15 cellular contexts compared by ENCODE assay signal in genomic region chr14:95220663-95221231, GRCh38.
DNase-seq lines count a peak whose midpoint lies in the region; ATAC-seq and TF ChIP-seq lines count a peak whose summit lies in the region.
"Had no signal": no experiment of that assay in that cellular context is flagged by ENCODE, and none has a peak within 500 bp of the region (broad histone marks: within the 10 kb centered on the region; RNA-seq: fewer than 3 reads in every experiment).

No MANE protein-coding gene starts in this region.

- H2AFZ ChIP-seq in SK-N-SH (ENCODE audit: low read depth): no peak overlapping the region; the same call in 1 of the 2 replicates

- H3K9me2 ChIP-seq in SK-N-SH: no peaks in the 10 kb centered on the region

- no peaks in the 10 kb centered on the region for H4K20me1 ChIP-seq in SK-N-SH (ENCODE audit: insufficient read depth)

- H3K27ac ChIP-seq in SK-N-SH (ENCODE audit: low read depth in 2 of 2, low read length in 1 of 2) (peak overlapping the region in 1 of 2 experiments; percentile 64; a peak in 2 of 4 replicates), dorsolateral prefrontal cortex (peak overlapping the region in 5 of 59 donors; percentile 4 to 39 (median 30))

- no peak overlapping the region for H3K9ac ChIP-seq in SK-N-SH

- H3K36me3 ChIP-seq in SK-N-SH (replicated peaks in 1 of 2; ENCODE audit: control insufficient read depth in 1 of 2, insufficient read depth in 2 of 2, low read length in 1 of 2): no peaks in the 10 kb centered on the region

- POLR2A ChIA-PET in AG04449 (lab: Yijun Ruan, JAX) (no interaction called here), SK-N-SH (lab: Yijun Ruan, JAX) (no interaction called here)

- H3K4me3 ChIP-seq in AG04449 (ENCODE audit: low read depth, low read length): no peak overlapping the region
- no peak overlapping the region for H3K4me3 ChIP-seq in SK-N-SH (ENCODE audit: low read depth in 2 of 2, low read length in 1 of 2)
- no peak overlapping the region for H3K4me3 ChIP-seq in fibroblast of pulmonary artery (replicated peaks; ENCODE audit: low read depth, low read length)
- no peak overlapping the region for H3K4me3 ChIP-seq in dorsolateral prefrontal cortex

- 37% methylated on average over 5 of the region's 11 CpGs for WGBS in SK-N-SH (ENCODE audit: low lambda C conversion rate)

- TF ChIP-seq CTCF in AG04449 (IDR thresholded peaks at IDR 0.05; ENCODE audit: insufficient read depth, low read length, missing control alignments): no peak
- TF ChIP-seq CTCF in SK-N-SH (IDR thresholded peaks at IDR 0.05): no peak
- TF ChIP-seq CTCF in fibroblast of pulmonary artery (IDR thresholded peaks at IDR 0.05; ENCODE audit: low read length, missing control alignments): no peak
- TF ChIP-seq CTCF in dorsolateral prefrontal cortex (IDR thresholded peaks at IDR 0.05 in 54 of 56, conservative IDR thresholded peaks at IDR 0.05 in 2 of 56; ENCODE audit: low read depth in 1 of 56, partially characterized antibody in 56 of 56): no peak

- DNase-seq in AG04449 (ENCODE audit: low read depth, low spot score): peak; percentile 24
- no peak for DNase-seq in SK-N-SH
- DNase-seq in fibroblast of pulmonary artery (ENCODE audit: low read depth): peak; percentile 40
- DNase-seq in non-pigmented ciliary epithelial cell (ENCODE audit: low read depth): peak; percentile 20
- no peak for DNase-seq in dorsolateral prefrontal cortex
- no peak for DNase-seq in activated naive CD4-positive, alpha-beta T cell (lab: John Stamatoyannopoulos, UW)
- no peak for DNase-seq in left ventricle myocardium superior
- DNase-seq in stimulated activated naive CD4-positive, alpha-beta T cell (lab: John Stamatoyannopoulos, UW): no peak
- DNase-seq: 8988T; activated CD4-positive, alpha-beta T cell treated with anti-CD3 and anti-CD28 coated beads, Interleukin-2, amount 10 ng/mL, durations not matched to agents 24 days and 14 days; activated T-cell treated with anti-CD3 and anti-CD28 coated beads, Interleukin-2, amount 50 U/mL, for 4 hours; midbrain; NCI-H2107; NCI-H82; stimulated activated CD4-positive, alpha-beta T cell treated with anti-CD3 and anti-CD28 coated beads, Interleukin-2, amount 100 ng/mL, for 24 hours had no signal

- ATAC-seq in left ventricle myocardium superior: no peak
- ATAC-seq: activated T-cell treated with anti-CD3 and anti-CD28 coated beads, Interleukin-2, amount 50 U/mL, for 4 hours had no signal

- CTCF ChIA-PET in AG04449 (lab: Yijun Ruan, JAX) (interaction anchor here (2.2 kb wide), 1 partner anchor 11 kb away, joined by 5 read pairs; no protein-coding TSS in a partner anchor), SK-N-SH (lab: Yijun Ruan, JAX) (interaction anchor here (1.1 kb wide), 1 partner anchor 530 kb away, joined by 4 read pairs; no protein-coding TSS in a partner anchor)

- H3K9me3 ChIP-seq in SK-N-SH: no peaks in the 10 kb centered on the region

- no peaks in the 10 kb centered on the region for H3K79me2 ChIP-seq in SK-N-SH (ENCODE audit: insufficient read depth)

- no peaks in the 10 kb centered on the region for H3K27me3 ChIP-seq in SK-N-SH (ENCODE audit: insufficient read depth)
- no peaks in the 10 kb centered on the region for H3K27me3 ChIP-seq in dorsolateral prefrontal cortex

- peak overlapping the region; percentile 51 for H3K4me2 ChIP-seq in SK-N-SH

- peaks cover under 1 to 20% of the 10 kb centered on the region in 2 experiments; a peak in 2 of 4 replicates for H3K4me1 ChIP-seq in SK-N-SH (ENCODE audit: control insufficient read depth in 1 of 2, insufficient read depth in 2 of 2, low read depth in 1 of 2, low read length in 1 of 2)

- TF ChIP-seq RAD21 in SK-N-SH (IDR thresholded peaks at IDR 0.05; ENCODE audit: low read length): no peak

- peak in 1 of 2 experiments; percentile 62; a peak in 1 of 4 replicates for TF ChIP-seq EP300 in SK-N-SH (IDR thresholded peaks at IDR 0.05; ENCODE audit: borderline replicate concordance in 1 of 2, low read depth in 1 of 2, low read length in 1 of 2)

- intact Hi-C loops in dorsolateral prefrontal cortex (cut with DNase I) (loop anchor here in 1 of 2 donors (10.0 kb wide), 1 partner anchor 94 kb away; the partner anchor contains the start of gene CLMN), left ventricle myocardium superior (cut with micrococcal nuclease) (no loop called here)

- no peaks in the 10 kb centered on the region for H3F3A ChIP-seq in SK-N-SH (replicated peaks; ENCODE audit: insufficient read depth)

TF ChIP-seq in SK-N-SH, 30 proteins besides CTCF, POLR2A, EP300 and RAD21:
- TF ChIP-seq, protein P1, sequence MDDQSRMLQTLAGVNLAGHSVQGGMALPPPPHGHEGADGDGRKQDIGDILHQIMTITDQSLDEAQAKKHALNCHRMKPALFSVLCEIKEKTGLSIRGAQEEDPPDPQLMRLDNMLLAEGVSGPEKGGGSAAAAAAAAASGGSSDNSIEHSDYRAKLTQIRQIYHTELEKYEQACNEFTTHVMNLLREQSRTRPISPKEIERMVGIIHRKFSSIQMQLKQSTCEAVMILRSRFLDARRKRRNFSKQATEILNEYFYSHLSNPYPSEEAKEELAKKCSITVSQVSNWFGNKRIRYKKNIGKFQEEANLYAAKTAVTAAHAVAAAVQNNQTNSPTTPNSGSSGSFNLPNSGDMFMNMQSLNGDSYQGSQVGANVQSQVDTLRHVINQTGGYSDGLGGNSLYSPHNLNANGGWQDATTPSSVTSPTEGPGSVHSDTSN (IDR thresholded peaks at IDR 0.05): peak; percentile 93
- peak; percentile 75 for TF ChIP-seq NFIC (IDR thresholded peaks at IDR 0.05; ENCODE audit: borderline replicate concordance)
- TF ChIP-seq TAF1 (IDR thresholded peaks at IDR 0.05; ENCODE audit: borderline replicate concordance, low read depth, low read length): no peak
- TF ChIP-seq JUND (IDR thresholded peaks at IDR 0.05): peak; percentile 59
- peak; percentile 77; the same call in 1 of the 2 replicates for TF ChIP-seq POLR2AphosphoS5 (IDR thresholded peaks at IDR 0.05; ENCODE audit: low read depth, low read length)
- TF ChIP-seq FOXM1 (IDR thresholded peaks at IDR 0.05; ENCODE audit: low read depth): no peak
- TF ChIP-seq TCF12 (IDR thresholded peaks at IDR 0.05): peak; percentile 96
- TF ChIP-seq, protein P2, sequence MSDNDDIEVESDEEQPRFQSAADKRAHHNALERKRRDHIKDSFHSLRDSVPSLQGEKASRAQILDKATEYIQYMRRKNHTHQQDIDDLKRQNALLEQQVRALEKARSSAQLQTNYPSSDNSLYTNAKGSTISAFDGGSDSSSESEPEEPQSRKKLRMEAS (IDR thresholded peaks at IDR 0.05; ENCODE audit: low read depth): no peak
- TF ChIP-seq SIN3A (IDR thresholded peaks at IDR 0.05; ENCODE audit: borderline replicate concordance, low read depth, low read length): 0 out of 2 replicates have a peak, but pooled peaks have one; percentile 48
- peak; percentile 59; the same call in 1 of the 2 replicates for TF ChIP-seq TEAD4 (IDR thresholded peaks at IDR 0.05; ENCODE audit: borderline replicate concordance, insufficient read depth)
- TF ChIP-seq, protein P3, sequence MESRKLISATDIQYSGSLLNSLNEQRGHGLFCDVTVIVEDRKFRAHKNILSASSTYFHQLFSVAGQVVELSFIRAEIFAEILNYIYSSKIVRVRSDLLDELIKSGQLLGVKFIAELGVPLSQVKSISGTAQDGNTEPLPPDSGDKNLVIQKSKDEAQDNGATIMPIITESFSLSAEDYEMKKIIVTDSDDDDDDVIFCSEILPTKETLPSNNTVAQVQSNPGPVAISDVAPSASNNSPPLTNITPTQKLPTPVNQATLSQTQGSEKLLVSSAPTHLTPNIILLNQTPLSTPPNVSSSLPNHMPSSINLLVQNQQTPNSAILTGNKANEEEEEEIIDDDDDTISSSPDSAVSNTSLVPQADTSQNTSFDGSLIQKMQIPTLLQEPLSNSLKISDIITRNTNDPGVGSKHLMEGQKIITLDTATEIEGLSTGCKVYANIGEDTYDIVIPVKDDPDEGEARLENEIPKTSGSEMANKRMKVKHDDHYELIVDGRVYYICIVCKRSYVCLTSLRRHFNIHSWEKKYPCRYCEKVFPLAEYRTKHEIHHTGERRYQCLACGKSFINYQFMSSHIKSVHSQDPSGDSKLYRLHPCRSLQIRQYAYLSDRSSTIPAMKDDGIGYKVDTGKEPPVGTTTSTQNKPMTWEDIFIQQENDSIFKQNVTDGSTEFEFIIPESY (IDR thresholded peaks at IDR 0.05; ENCODE audit: borderline replicate concordance, low read depth): 0 out of 2 replicates have a peak, but pooled peaks have one; percentile 34

Comparison
In these comparisons a context has a peak if more than half of its experiments do, and no peak if none do; other contexts are left out.
1. DNase-seq: peak in AG04449 (single experiment), fibroblast of pulmonary artery (single experiment) and non-pigmented ciliary epithelial cell (single experiment); none in SK-N-SH (single experiment), dorsolateral prefrontal cortex (0 of 10), activated naive CD4-positive, alpha-beta T cell (0 of 4), left ventricle myocardium superior (single experiment) and stimulated activated naive CD4-positive, alpha-beta T cell (0 of 6).